In genomic region chrX:34624416-34624815, GRCh38 we compare ENCODE assay signal across 10 cellular contexts. TPM values are rescaled to one million over a fixed set of nuclear protein-coding genes. Genes with fewer than 3 reads are reported as not detected.
"Had no signal": no experiment of that assay in that cellular context is flagged by ENCODE, and none has a peak within 500 bp of the region (broad histone marks: within the 10 kb centered on the region; RNA-seq: fewer than 3 reads in every experiment).

No MANE protein-coding gene starts in this region.

- DNase-seq: activated CD4-positive, CD25-positive, alpha-beta regulatory T cell treated with anti-CD3 and anti-CD28 coated beads, Interleukin-2, amount 50 U/mL, for 72 hours; activated naive CD4-positive, alpha-beta T cell treated with Interleukin-2 at 50 U/mL for 16 hours; foreskin fibroblast; head of caudate nucleus; stimulated activated CD4-positive, alpha-beta T cell treated with anti-CD3 and anti-CD28 coated beads, Interleukin-4, amount 100 ng/mL, for 24 hours; stimulated activated naive CD4-positive, alpha-beta T cell; substantia nigra; transverse colon had no signal

- ATAC-seq: activated T-helper 17 cell treated with anti-CD3 and anti-CD28 coated beads, Interleukin-2, amount 50 U/mL, for 72 hours had no signal

RNA-seq across cellular contexts. Expression of gene TMEM47, which starts 32.7 kb away (rescaled TPM):
- total RNA-seq: activated T-helper 17 cell treated with anti-CD3 and anti-CD28 coated beads, Interleukin-2, amount 50 U/mL, for 72 hours; T-helper 1 cell treated with Interleukin-12 subunit alpha and Interleukin-12 subunit beta and Interleukin-4 antibody, amounts not matched to agents 30 ng/mL and 1 ng/mL, for 36 hours had no signal
